8 cellular contexts compared by ENCODE assay signal in genomic region chr15:75107905-75108838, GRCh38.
DNase-seq lines count a peak whose midpoint lies in the region; ATAC-seq and TF ChIP-seq lines count a peak whose summit lies in the region.

No MANE protein-coding gene starts in this region.

- H3K4me2 ChIP-seq in neuronal stem cell (ENCODE audit: insufficient read depth, low read length, poor library complexity, severe bottlenecking), result no peak overlapping the region

- H3K9me3 ChIP-seq in AG04450 (ENCODE audit: control insufficient read depth, insufficient read depth, low read length) (no peaks in the 10 kb centered on the region; the same call in 1 of the 2 replicates), neuronal stem cell (replicated peaks in 1 of 2; ENCODE audit: control insufficient read depth in 2 of 2, insufficient read depth in 1 of 2, low read depth in 1 of 2, low read length in 2 of 2) (peaks cover 2 to 3% of the 10 kb centered on the region in 2 donors), uterus (no peaks in the 10 kb centered on the region), esophagus muscularis mucosa (peaks cover 0 to 4% (median 0%) of the 10 kb centered on the region in 4 donors)

- CTCF ChIA-PET in AG04450 (lab: Charles Lee) (interaction anchor here (0.6 to 1.0 kb wide), 2 partner anchors 27 to 65 kb away, joined by 4 to 6 read pairs; no protein-coding TSS in a partner anchor), HEK293T (lab: Yijun Ruan, JAX) (interaction anchor here (0.6 kb wide), 1 partner anchor 133 kb away, joined by 3 read pairs; no protein-coding TSS in a partner anchor)

- no peak overlapping the region for H2BK15ac ChIP-seq in neuronal stem cell (ENCODE audit: low read length)

- H3K27me3 ChIP-seq in AG04450 (ENCODE audit: control insufficient read depth, insufficient read depth, low read length) (peaks cover 4% of the 10 kb centered on the region), neuronal stem cell (ENCODE audit: control insufficient read depth in 3 of 3, insufficient read depth in 3 of 3, low read depth in 1 of 3, low read length in 3 of 3) (no peaks in the 10 kb centered on the region), uterus (no peaks in the 10 kb centered on the region), esophagus muscularis mucosa (no peaks in the 10 kb centered on the region)

- H3K27ac ChIP-seq in AG04450 (ENCODE audit: low read depth, low read length) (peak overlapping the region; percentile 75), neuronal stem cell (replicated peaks; ENCODE audit: low read length) (no peak overlapping the region), uterus (no peak overlapping the region), esophagus muscularis mucosa (replicated peaks in 1 of 4) (no peak overlapping the region)

- H4K8ac ChIP-seq in neuronal stem cell (ENCODE audit: low read depth, low read length), result no peak overlapping the region

- intact Hi-C loops in uterus (cut with DNase I; ENCODE audit: low total_unique reads), result no loop called here
- intact Hi-C loops in esophagus muscularis mucosa (cut with DNase I), result no loop called here

- H3K14ac ChIP-seq in neuronal stem cell (ENCODE audit: low read length), result no peak overlapping the region

- no peak for TF ChIP-seq EP300 in esophagus muscularis mucosa (IDR thresholded peaks at IDR 0.05)

- POLR2A ChIA-PET in AG04450 (lab: Yijun Ruan, JAX), result interaction anchor here (0.6 to 1.6 kb wide), 4 partner anchors 35 to 65 kb away, joined by 3 to 4 read pairs (median 4); no protein-coding TSS in a partner anchor
- POLR2A ChIA-PET in HEK293T (lab: Yijun Ruan, JAX), result interaction anchor here (0.7 to 5.5 kb wide), 9 partner anchors 10 to 227 kb away, joined by 3 to 20 read pairs (median 3); partner anchors contain the start of genes C15orf39, COMMD4 and PPCDC

- DNase-seq in AG04450 (ENCODE audit: low read depth, low spot score), result no peak
- DNase-seq in T-helper 2 cell treated with Interferon-gamma antibody and Interleukin-4, amounts not matched to agents 5 μg/mL and 100 μg/mL, for 36 hours (ENCODE audit: low spot score), result peak; percentile 85
- peak; percentile 90 for DNase-seq in astrocyte of the spinal cord (ENCODE audit: low read depth, low spot score)
- DNase-seq in neuronal stem cell (ENCODE audit: low spot score), result no peak
- no peak for DNase-seq in HEK293T (ENCODE audit: extremely low spot score)
- DNase-seq in uterus, result no peak
- DNase-seq in esophagus muscularis mucosa (ENCODE audit: extremely low spot score), result no peak

- H3K36me3 Mint-ChIP-seq in T-helper 2 cell treated with Interferon-gamma antibody and Interleukin-4, amounts not matched to agents 5 μg/mL and 100 μg/mL, for 36 hours (ENCODE audit: low read depth), result peaks cover 19% of the 10 kb centered on the region

- no CpG with 5 or more reads among the region's 12 CpGs for WGBS in neuronal stem cell (ENCODE audit: extremely low coverage in 2 of 2, insufficient read length in 2 of 2, insufficient replicate concordance in 1 of 2), 2 donors
- WGBS in esophagus muscularis mucosa, result 74% methylated on average over 12 of the region's 12 CpGs

- peaks cover 10% of the 10 kb centered on the region for H3K9me3 Mint-ChIP-seq in T-helper 2 cell treated with Interferon-gamma antibody and Interleukin-4, amounts not matched to agents 5 μg/mL and 100 μg/mL, for 36 hours

- H3K27me3 Mint-ChIP-seq in T-helper 2 cell treated with Interferon-gamma antibody and Interleukin-4, amounts not matched to agents 5 μg/mL and 100 μg/mL, for 36 hours (ENCODE audit: low read depth), result no peaks in the 10 kb centered on the region

- no peaks in the 10 kb centered on the region for H3K79me1 ChIP-seq in neuronal stem cell (ENCODE audit: low read depth, low read length)

- H2AFZ ChIP-seq in neuronal stem cell (ENCODE audit: low read length), result no peak overlapping the region

- H2BK120ac ChIP-seq in neuronal stem cell (ENCODE audit: low read depth, low read length), result no peak overlapping the region

- H3K4me3 ChIP-seq in AG04450 (ENCODE audit: low read depth, low read length) (no peak overlapping the region), astrocyte of the spinal cord (ENCODE audit: low read depth, low read length) (no peak overlapping the region), neuronal stem cell (ENCODE audit: low read length in 2 of 2) (no peak overlapping the region), uterus (no peak overlapping the region), esophagus muscularis mucosa (no peak overlapping the region)

- H2BK5ac ChIP-seq in neuronal stem cell (ENCODE audit: low read length), result no peak overlapping the region

- H3K4me3 Mint-ChIP-seq in T-helper 2 cell treated with Interferon-gamma antibody and Interleukin-4, amounts not matched to agents 5 μg/mL and 100 μg/mL, for 36 hours, result peak overlapping the region; percentile 73

- peaks cover 2 to 8% of the 10 kb centered on the region in 2 donors for H3K4me1 ChIP-seq in neuronal stem cell (ENCODE audit: control insufficient read depth in 2 of 2, insufficient read depth in 1 of 2, low read depth in 1 of 2, low read length in 2 of 2)
- H3K4me1 ChIP-seq in uterus, result no peaks in the 10 kb centered on the region
- H3K4me1 ChIP-seq in esophagus muscularis mucosa, result peaks cover 0 to 15% (median 4%) of the 10 kb centered on the region in 4 donors

- TF ChIP-seq CTCF in AG04450 (IDR thresholded peaks at IDR 0.05; ENCODE audit: low read depth, low read length) (no peak), astrocyte of the spinal cord (IDR thresholded peaks at IDR 0.05; ENCODE audit: low read depth, low read length) (no peak), uterus (IDR thresholded peaks at IDR 0.05) (no peak), esophagus muscularis mucosa (IDR thresholded peaks at IDR 0.05) (no peak)

- no peak overlapping the region for H2AK5ac ChIP-seq in neuronal stem cell (ENCODE audit: low read depth, low read length)

- no peak overlapping the region for H3K4ac ChIP-seq in neuronal stem cell (ENCODE audit: low read length)

- no peak overlapping the region for H3K9ac ChIP-seq in neuronal stem cell (ENCODE audit: low read depth, low read length, poor library complexity)

- H3K27ac Mint-ChIP-seq in T-helper 2 cell treated with Interferon-gamma antibody and Interleukin-4, amounts not matched to agents 5 μg/mL and 100 μg/mL, for 36 hours, result peak overlapping the region; percentile 92

- H2BK12ac ChIP-seq in neuronal stem cell (ENCODE audit: low read length), result no peak overlapping the region

- no peaks in the 10 kb centered on the region for H3K36me3 ChIP-seq in neuronal stem cell (replicated peaks in 1 of 2; ENCODE audit: control insufficient read depth in 2 of 2, insufficient read depth in 2 of 2, low read length in 2 of 2)
- no peaks in the 10 kb centered on the region for H3K36me3 ChIP-seq in uterus
- no peaks in the 10 kb centered on the region for H3K36me3 ChIP-seq in esophagus muscularis mucosa

- peak overlapping the region; percentile 21 for H3K18ac ChIP-seq in neuronal stem cell (ENCODE audit: low read length)

- in situ Hi-C loops in astrocyte of the spinal cord (cut with HindIII; ENCODE audit: low sequenced_read_pairs), result no loop called here

- no peak for TF ChIP-seq POLR2A in uterus (IDR thresholded peaks at IDR 0.05)
- no peak for TF ChIP-seq POLR2A in esophagus muscularis mucosa (IDR thresholded peaks at IDR 0.05; ENCODE audit: low read depth)

- H4K91ac ChIP-seq in neuronal stem cell (ENCODE audit: low read depth, low read length, poor library complexity), result no peak overlapping the region

- H3K4me1 Mint-ChIP-seq in T-helper 2 cell treated with Interferon-gamma antibody and Interleukin-4, amounts not matched to agents 5 μg/mL and 100 μg/mL, for 36 hours (ENCODE audit: low read depth), result peaks cover 58% of the 10 kb centered on the region

- peak; percentile 33 for ATAC-seq in HG02759 (IDR thresholded peaks at IDR 0.05; ENCODE audit: unreplicated experiment)

- H3K23ac ChIP-seq in neuronal stem cell (ENCODE audit: low read depth, low read length, poor library complexity), result no peak overlapping the region

TF ChIP-seq in HEK293T, 16 proteins besides CTCF, POLR2A, EP300 and RAD21:
- TF ChIP-seq FOXK2 (IDR thresholded peaks at IDR 0.05) (no peak), ARNT (IDR thresholded peaks at IDR 0.05) (no peak), SP1 (IDR thresholded peaks at IDR 0.05) (no peak), FOXA1 (IDR thresholded peaks at IDR 0.05) (no peak)
TF ChIP-seq in HEK293T: peak in this region for 0.

Comparison
In these comparisons a context has a peak if more than half of its experiments do, and no peak if none do; other contexts are left out.
1. DNase-seq: peak in T-helper 2 cell treated with Interferon-gamma antibody and Interleukin-4, amounts not matched to agents 5 μg/mL and 100 μg/mL, for 36 hours (single experiment) and astrocyte of the spinal cord (single experiment); none in AG04450 (single experiment), neuronal stem cell (single experiment), HEK293T (single experiment), uterus (0 of 2) and esophagus muscularis mucosa (single experiment).